ENCODE assay signal across 15 cellular contexts in genomic region chr10:98957801-98958200, GRCh38.
"Had no signal": no experiment of that assay in that cellular context is flagged by ENCODE, and none has a peak within 500 bp of the region (broad histone marks: within the 10 kb centered on the region; RNA-seq: fewer than 3 reads in every experiment).

No MANE protein-coding gene starts in this region.

- H3K9me3 ChIP-seq: esophagus squamous epithelium, sigmoid colon, suprapubic skin, upper lobe of left lung had no signal

- H3K4me3 ChIP-seq: dorsolateral prefrontal cortex, esophagus squamous epithelium, sigmoid colon, suprapubic skin, upper lobe of left lung had no signal

- H3K27ac ChIP-seq: dorsolateral prefrontal cortex, suprapubic skin, upper lobe of left lung had no signal

- H3K4me1 ChIP-seq: esophagus squamous epithelium, suprapubic skin, upper lobe of left lung had no signal

- ATAC-seq: stimulated activated naive CD8-positive, alpha-beta T cell treated with anti-CD3 and anti-CD28 coated beads, Interleukin-15, Interleukin-2, amounts not matched to agents 100 U/mL and 50 U/mL, for 24 hours had no signal

- H3K36me3 ChIP-seq: esophagus squamous epithelium, sigmoid colon, suprapubic skin, upper lobe of left lung had no signal

- DNase-seq: activated CD4-positive, alpha-beta memory T cell treated with anti-CD3 and anti-CD28 coated beads for 36 hours; activated CD4-positive, alpha-beta T cell treated with anti-CD3 and anti-CD28 coated beads for 1 hour; activated gamma-delta T cell; activated T-cell treated with anti-CD3 and anti-CD28 coated beads, Interleukin-2, amount 50 U/mL, for 48 hours; anterior cingulate cortex; dorsolateral prefrontal cortex; esophagus squamous epithelium; hippocampal formation; nephron progenitor cell; sigmoid colon; stimulated activated CD4-positive, alpha-beta T cell treated with anti-CD3 and anti-CD28 coated beads, Interleukin-2, amount 100 ng/mL, for 48 hours; stimulated activated naive CD8-positive, alpha-beta T cell treated with anti-CD3 and anti-CD28 coated beads, Interleukin-15, Interleukin-2, amounts not matched to agents 100 U/mL and 50 U/mL, for 24 hours; T-helper 9 cell; upper lobe of left lung had no signal

- H3K27me3 ChIP-seq: dorsolateral prefrontal cortex, esophagus squamous epithelium, sigmoid colon, suprapubic skin, upper lobe of left lung had no signal
